8 cellular contexts compared by ENCODE assay signal in the genomic region with DNA sequence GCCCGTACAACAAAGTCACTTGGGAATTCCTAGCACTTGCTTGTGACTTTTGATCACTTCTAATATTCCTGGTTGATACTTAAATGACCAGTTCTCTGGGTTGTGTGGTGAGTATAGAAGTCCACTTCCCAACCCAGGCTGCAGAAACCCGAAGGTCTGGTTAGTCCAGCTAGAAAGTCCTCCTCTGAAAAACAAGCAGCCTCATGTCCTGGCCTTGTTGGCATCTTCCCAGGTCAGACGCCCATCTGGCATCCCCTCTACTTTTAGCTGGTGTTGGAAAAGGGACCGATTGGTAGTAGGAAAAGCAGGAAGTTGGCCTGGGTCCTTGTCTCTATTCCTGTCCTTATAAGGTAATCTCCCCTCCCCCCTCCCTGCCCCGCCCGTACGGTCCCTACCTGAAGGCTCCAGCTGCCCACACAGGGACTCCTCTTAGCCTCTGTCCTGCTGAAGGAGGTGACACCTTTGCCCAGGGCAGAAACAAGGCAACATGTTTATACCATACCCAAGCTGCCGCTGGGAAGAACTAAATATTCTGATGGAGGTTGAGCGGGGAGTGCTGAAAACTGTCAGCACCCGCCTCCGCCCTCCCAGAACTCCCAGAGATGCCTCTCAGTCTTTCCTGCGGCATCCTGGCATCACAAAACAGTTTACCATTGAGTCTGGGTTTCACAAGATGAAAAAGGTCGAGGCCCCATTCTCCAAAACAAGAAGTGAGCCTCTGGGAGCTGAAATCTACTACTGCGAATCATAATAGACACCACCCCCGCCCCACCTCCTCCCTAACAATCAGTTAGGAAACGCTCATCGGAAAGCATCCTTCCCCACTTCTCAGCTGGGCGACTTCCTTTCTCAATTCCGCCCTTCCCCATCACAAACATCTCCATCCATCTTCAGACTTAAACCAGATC. TPM values are rescaled to one million over a fixed set of nuclear protein-coding genes. Genes with fewer than 3 reads are reported as not detected.
A peak's percentile ranks its signal among the peaks of the same experiment; 100 is the strongest.
DNase-seq lines count a peak whose midpoint lies in the region; ATAC-seq and TF ChIP-seq lines count a peak whose summit lies in the region.

No MANE protein-coding gene starts in this region.

- ATAC-seq in heart right ventricle (peak in 7 of 8 donors; percentile 5 to 43 (median 35)), GM18858 (IDR thresholded peaks at IDR 0.05; ENCODE audit: unreplicated experiment) (no peak), HG03039 (IDR thresholded peaks at IDR 0.05; ENCODE audit: unreplicated experiment) (no peak)

- H3K9me3 ChIP-seq in adrenal gland (replicated peaks in 1 of 3) (no peaks in the 10 kb centered on the region), heart right ventricle (no peaks in the 10 kb centered on the region)

- H3K27me3 ChIP-seq in adrenal gland (no peaks in the 10 kb centered on the region), heart right ventricle (no peaks in the 10 kb centered on the region)

- H3K27ac Mint-ChIP-seq in osteocyte (ENCODE audit: unreplicated experiment) = peak overlapping the region; percentile 96

- DNase-seq in GM12864 (ENCODE audit: low read depth) (no peak), NCI-H748 treated with DMSO at 0.1 percent for 48 hours (lab: John Stamatoyannopoulos, UW) (peak; percentile 12), adrenal gland (peak; percentile 49 to 86 (median 62)), heart right ventricle (peak in 1 of 2 donors; percentile 57), osteocyte (ENCODE audit: extremely low spot score, unreplicated experiment) (no peak)

- H3K36me3 ChIP-seq in adrenal gland (replicated peaks in 1 of 2) (peaks cover 0 to 33% of the 10 kb centered on the region in 2 donors), heart right ventricle (peaks cover 0 to 43% (median 30%) of the 10 kb centered on the region in 9 donors)

- peaks cover 28% of the 10 kb centered on the region for H3K4me1 Mint-ChIP-seq in osteocyte (ENCODE audit: unreplicated experiment)

- H3K4me1 ChIP-seq in adrenal gland (replicated peaks in 1 of 2) (peaks cover 25 to 33% of the 10 kb centered on the region in 2 donors), heart right ventricle (peaks cover 2 to 73% (median 29%) of the 10 kb centered on the region in 9 donors)

- H3K9me3 Mint-ChIP-seq in osteocyte (ENCODE audit: unreplicated experiment) = no peaks in the 10 kb centered on the region

- H3K36me3 Mint-ChIP-seq in osteocyte (ENCODE audit: unreplicated experiment) = peaks cover 12% of the 10 kb centered on the region

- peak overlapping the region; percentile 84 for H3K4me3 Mint-ChIP-seq in osteocyte (ENCODE audit: unreplicated experiment)

- H3K27ac ChIP-seq in 22Rv1 (peak overlapping the region; percentile 100), adrenal gland (peak overlapping the region; percentile 85 to 100 (median 94)), heart right ventricle (peak overlapping the region; percentile 93 to 99 (median 96))

- H3K27me3 Mint-ChIP-seq in osteocyte (ENCODE audit: unreplicated experiment) = no peaks in the 10 kb centered on the region

- TF ChIP-seq CTCF in 22Rv1 (IDR thresholded peaks at IDR 0.05) (no peak), GM12864 (IDR thresholded peaks at IDR 0.05; ENCODE audit: low read depth, low read length, missing control alignments) (no peak), adrenal gland (IDR thresholded peaks at IDR 0.05) (no peak), heart right ventricle (IDR thresholded peaks at IDR 0.05) (no peak), osteocyte (IDR thresholded peaks at IDR 0.05) (no peak)

- H3K4me3 ChIP-seq in GM12864 (ENCODE audit: low read depth, low read length) = peak overlapping the region; percentile 86
- peak overlapping the region in 2 of 4 donors; percentile 27 to 82 for H3K4me3 ChIP-seq in adrenal gland
- peak overlapping the region; percentile 36 to 82 (median 71) for H3K4me3 ChIP-seq in heart right ventricle

- no peak for TF ChIP-seq POLR2A in adrenal gland (IDR thresholded peaks at IDR 0.05)

- 19 to 30% (median 27%) methylated on average over 16 to 19 of the region's 19 CpGs for WGBS in adrenal gland, 4 donors
- 12 to 14% methylated on average over 19 of the region's 19 CpGs for WGBS in heart right ventricle, 2 donors

- intact Hi-C loops in adrenal gland (cut with DNase I) (no loop called here), heart right ventricle (cut with DNase I) (loop anchor here in 6 of 10 donors (1.0 to 10.0 kb wide), 5 partner anchors 37 to 50 kb away; a partner anchor contains a TSS)

RNA-seq across cellular contexts. Expression of a gene that starts 1.3 kb away (rescaled TPM):
- 100 to 1,000 TPM in 4 of 8 donors, 10 to 100 TPM in 4; 79.3 to 196 (median 108) TPM for total RNA-seq in adrenal gland
- polyA plus RNA-seq in adrenal gland = 10 to 100 TPM; 13.0 to 35.9 (median 21.8) TPM
- 100 to 1,000 TPM in 5 of 10 donors, 10 to 100 TPM in 5; 70.2 to 178 (median 97.2) TPM for total RNA-seq in heart right ventricle
- polyA plus RNA-seq in heart right ventricle = 100 to 1,000 TPM in 1 of 2 donors, 10 to 100 TPM in 1; 38.6 to 112 TPM
- 148 and 151 TPM in 2 replicates for total RNA-seq in osteocyte

RNA-seq across cellular contexts. Expression of a gene that starts 39.4 kb away (rescaled TPM):
- total RNA-seq in adrenal gland (10 to 100 TPM; 12.9 to 29.8 (median 22.3) TPM), heart right ventricle (10 to 100 TPM in 4 of 10 donors, 1 to 10 TPM in 6; 8.3 to 11.7 (median 9.9) TPM), osteocyte (16.4 and 17.0 TPM in 2 replicates)
- polyA plus RNA-seq in adrenal gland (10 to 100 TPM; 11.8 to 19.7 (median 14.7) TPM), heart right ventricle (10 to 100 TPM in 1 of 2 donors, 1 to 10 TPM in 1; 7.7 to 10.7 TPM)

RNA-seq across cellular contexts. Expression of a gene that starts 48.8 kb away (rescaled TPM):
- total RNA-seq in adrenal gland (10 to 100 TPM; 31.8 to 56.9 (median 42.9) TPM), heart right ventricle (10 to 100 TPM; 23.0 to 53.2 (median 34.2) TPM), osteocyte (67.4 and 68.8 TPM in 2 replicates)
- polyA plus RNA-seq in adrenal gland (10 to 100 TPM; 14.0 to 33.7 (median 31.9) TPM), heart right ventricle (10 to 100 TPM; 13.5 to 18.4 TPM)

RNA-seq across cellular contexts. Expression of a gene that starts 53.8 kb away (rescaled TPM):
- total RNA-seq in adrenal gland = 10 to 100 TPM; 35.5 to 93.4 (median 47.3) TPM
- polyA plus RNA-seq in adrenal gland = 10 to 100 TPM; 14.3 to 27.2 (median 18.1) TPM
- total RNA-seq in heart right ventricle = 10 to 100 TPM; 13.7 to 37.3 (median 21.8) TPM
- polyA plus RNA-seq in heart right ventricle = 10 to 100 TPM in 1 of 2 donors, 1 to 10 TPM in 1; 9.6 to 24.2 TPM
- total RNA-seq in osteocyte = 78.6 and 85.5 TPM in 2 replicates

Comparison
In these comparisons a context has a peak if more than half of its experiments do, and no peak if none do; other contexts are left out.
1. DNase-seq: peak in NCI-H748 treated with DMSO at 0.1 percent for 48 hours (single experiment) and adrenal gland (7 of 7); none in GM12864 (single experiment) and osteocyte (single experiment).
2. ATAC-seq: peak in heart right ventricle (7 of 8); none in GM18858 (single experiment) and HG03039 (single experiment).
3. intact Hi-C loops: an anchor here in heart right ventricle (1.0 to 10.0 kb wide); none called in adrenal gland.
4. Peak in every context shown above with its lines, with median percentiles within 50 percentile points of each other: H3K27ac ChIP-seq.